Comparison of ENCODE assay signal across 25 cellular contexts in the genomic region with DNA sequence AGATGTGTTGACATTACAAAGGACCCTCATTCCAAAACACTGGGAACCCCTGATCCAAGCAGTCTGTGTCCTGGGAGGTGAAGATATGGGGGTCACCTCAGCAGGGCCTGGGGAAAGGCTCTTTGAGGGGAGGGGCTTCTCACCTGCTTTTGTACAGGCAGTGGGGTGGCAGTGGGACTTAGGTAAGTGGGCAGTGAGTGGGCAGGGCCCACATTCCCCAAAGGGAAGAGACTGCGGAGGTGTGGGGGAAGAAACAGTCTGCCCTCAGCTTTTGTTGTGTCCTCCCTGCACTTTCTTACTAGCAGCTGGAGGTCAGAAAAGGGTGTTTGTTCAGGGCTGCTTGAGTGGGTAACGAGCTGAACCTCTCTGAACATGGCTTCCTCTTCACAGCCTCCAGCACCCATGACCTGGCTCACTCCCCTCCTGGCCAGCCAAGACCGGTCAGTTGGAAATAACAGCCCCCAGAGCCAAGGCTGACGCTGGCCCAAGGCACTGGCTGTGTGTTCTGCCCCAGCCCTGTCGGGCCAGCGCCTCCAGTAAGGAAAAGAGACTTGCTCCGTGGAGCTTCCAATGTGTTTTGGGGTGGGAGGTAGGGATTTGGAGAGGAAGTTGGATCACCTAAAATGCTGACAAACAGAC.
DNase-seq lines count a peak whose midpoint lies in the region; ATAC-seq, FAIRE-seq and TF ChIP-seq lines count a peak whose summit lies in the region.
"Had no signal": no experiment of that assay in that cellular context is flagged by ENCODE, and none has a peak within 500 bp of the region (broad histone marks: within the 10 kb centered on the region; RNA-seq: fewer than 3 reads in every experiment).

No MANE protein-coding gene starts in this region.

- H2AFZ ChIP-seq in endothelial cell of umbilical vein (ENCODE audit: low read depth, low read length) = no peak overlapping the region

- TF ChIP-seq POLR2A in endothelial cell of umbilical vein (IDR thresholded peaks at IDR 0.05; ENCODE audit: low read depth, low read length) (no peak), upper lobe of left lung (IDR thresholded peaks at IDR 0.05) (no peak)

- TF ChIP-seq EP300 in upper lobe of left lung (IDR thresholded peaks at IDR 0.05) = no peak

- H3K9ac ChIP-seq in endothelial cell of umbilical vein (replicated peaks; ENCODE audit: extremely low read depth, insufficient read depth, low read length) = no peak overlapping the region

- H3K4me1 ChIP-seq in endothelial cell of umbilical vein (ENCODE audit: control insufficient read depth, extremely low read depth, insufficient read depth, low read length) = peaks cover 26% of the 10 kb centered on the region
- H3K4me1 ChIP-seq in upper lobe of left lung = peaks cover 45 to 64% (median 57%) of the 10 kb centered on the region in 4 donors

- FAIRE-seq in endothelial cell of umbilical vein (lab: Jason Lieb, UNC) = no peak
- FAIRE-seq: RCC 7860 had no signal

- H3K27me3 ChIP-seq in endothelial cell of umbilical vein (ENCODE audit: control insufficient read depth in 2 of 2, insufficient read depth in 2 of 2, low read length in 2 of 2) (no peaks in the 10 kb centered on the region), upper lobe of left lung (no peaks in the 10 kb centered on the region)
- H3K27me3 ChIP-seq: MG63 had no signal

- H3K79me2 ChIP-seq in endothelial cell of umbilical vein (ENCODE audit: control insufficient read depth, insufficient read depth, low read length) = no peaks in the 10 kb centered on the region

- dilution Hi-C loops in endothelial cell of umbilical vein (cut with MboI; ENCODE audit: extremely low pct_ligation_motif_present, low sequenced_read_pairs) = no loop called here

- DNase-seq in NCI-H2029 (lab: John Stamatoyannopoulos, UW) (peak; percentile 18), NCI-H2029 treated with DMSO at 0.1 percent for 48 hours (lab: John Stamatoyannopoulos, UW) (no peak), endothelial cell of umbilical vein (ENCODE audit: low read depth, low spot score) (peak; percentile 45), midbrain (lab: John Stamatoyannopoulos, UW) (peak; percentile 5), upper lobe of left lung (no peak), HPDE6-E6E7 (ENCODE audit: extremely low spot score) (no peak), DMS153 treated with DMSO at 0.1 percent for 48 hours (lab: John Stamatoyannopoulos, UW; ENCODE audit: unreplicated experiment) (no peak)
- DNase-seq: AML-193; CD4-positive, CD25-positive, alpha-beta regulatory T cell; COR-L47; DMS 273 treated with DMSO at 0.1 percent for 48 hours; GDM1; HFFc6; Karpas-422; MG63; NCI-H1048; NCI-H1436; NCI-H2081; NCI-H446 treated with DMSO at 0.1 percent for 48 hours; NCI-H69; SHP77 had no signal

- H3K27ac ChIP-seq in endothelial cell of umbilical vein (ENCODE audit: insufficient read depth, low read depth, low read length) = no peak overlapping the region
- peak overlapping the region; percentile 19 to 88 (median 64) for H3K27ac ChIP-seq in upper lobe of left lung
- H3K27ac ChIP-seq: 22Rv1, SK-N-MC had no signal

- CTCF ChIA-PET in endothelial cell of umbilical vein (lab: Charles Lee) = no interaction called here

- no peaks in the 10 kb centered on the region for H4K20me1 ChIP-seq in endothelial cell of umbilical vein (replicated peaks; ENCODE audit: control insufficient read depth, extremely low read depth, insufficient read depth, low read length)

- intact Hi-C loops in endothelial cell of umbilical vein (cut with micrococcal nuclease) = no loop called here

- TF ChIP-seq CTCF in endothelial cell of umbilical vein (IDR thresholded peaks at IDR 0.05; ENCODE audit: extremely low read depth in 1 of 2, insufficient read depth in 1 of 2, low read depth in 1 of 2, low read length in 2 of 2) = no peak
- no peak for TF ChIP-seq CTCF in upper lobe of left lung (IDR thresholded peaks at IDR 0.05)

- ATAC-seq in upper lobe of left lung (ENCODE audit: low FRiP score in 2 of 2) = no peak
- no peak for ATAC-seq in GM21367 (IDR thresholded peaks at IDR 0.05; ENCODE audit: unreplicated experiment)

- H3K36me3 ChIP-seq in endothelial cell of umbilical vein (ENCODE audit: control insufficient read depth in 2 of 2, extremely low read depth in 1 of 2, insufficient read depth in 2 of 2, low read length in 2 of 2) (no peaks in the 10 kb centered on the region), upper lobe of left lung (no peaks in the 10 kb centered on the region)
- H3K36me3 ChIP-seq: MG63 had no signal

- H3K9me3 ChIP-seq in endothelial cell of umbilical vein (replicated peaks; ENCODE audit: control insufficient read depth, insufficient read depth, low read length) = no peaks in the 10 kb centered on the region
- H3K9me3 ChIP-seq in upper lobe of left lung = no peaks in the 10 kb centered on the region

- POLR2A ChIA-PET in endothelial cell of umbilical vein (lab: Charles Lee) = no interaction called here

- no peaks in the 10 kb centered on the region for H3K9me1 ChIP-seq in endothelial cell of umbilical vein (replicated peaks; ENCODE audit: control insufficient read depth, extremely low read depth, insufficient read depth, low read length)

- H3K4me2 ChIP-seq in endothelial cell of umbilical vein (ENCODE audit: insufficient read depth, low read length) = no peak overlapping the region

- 61 to 72% methylated on average over 7 of the region's 7 CpGs for WGBS in upper lobe of left lung, 2 donors

- BruUV-seq in endothelial cell of umbilical vein (replicated peaks; lab: Mats Ljungman, UMichigan) = no TSS peak

- H3K4me3 ChIP-seq in endothelial cell of umbilical vein (replicated peaks in 1 of 3; ENCODE audit: insufficient read depth in 1 of 3, low read depth in 1 of 3, low read length in 3 of 3) (no peak overlapping the region), upper lobe of left lung (no peak overlapping the region)
- H3K4me3 ChIP-seq: MG63, SK-N-MC had no signal

TF ChIP-seq in endothelial cell of umbilical vein, 7 proteins besides CTCF, POLR2A, EP300 and RAD21:
- no peak for TF ChIP-seq JUN (IDR thresholded peaks at IDR 0.05; ENCODE audit: borderline replicate concordance, insufficient read depth, insufficient read length, low read depth)
- TF ChIP-seq, protein P1, sequence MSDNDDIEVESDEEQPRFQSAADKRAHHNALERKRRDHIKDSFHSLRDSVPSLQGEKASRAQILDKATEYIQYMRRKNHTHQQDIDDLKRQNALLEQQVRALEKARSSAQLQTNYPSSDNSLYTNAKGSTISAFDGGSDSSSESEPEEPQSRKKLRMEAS (IDR thresholded peaks at IDR 0.05; ENCODE audit: insufficient read depth, insufficient read length) = no peak
- no peak for TF ChIP-seq FOS (IDR thresholded peaks at IDR 0.05; ENCODE audit: borderline replicate concordance, insufficient read depth, low read length)
- TF ChIP-seq GATA2 (IDR thresholded peaks at IDR 0.05; ENCODE audit: insufficient read depth, insufficient read length, low read depth, low read length) = no peak
- no peak for TF ChIP-seq EZH2 (IDR thresholded peaks at IDR 0.05; ENCODE audit: borderline replicate concordance, low read depth, low read length, severe bottlenecking)
- TF ChIP-seq POLR2AphosphoS5 (IDR thresholded peaks at IDR 0.05; ENCODE audit: insufficient read depth, low read depth, low read length) = no peak
- TF ChIP-seq MYC (IDR thresholded peaks at IDR 0.05; ENCODE audit: low read depth, low read length) = no peak

Comparison
In these comparisons a context has a peak if more than half of its experiments do, and no peak if none do; other contexts are left out.
1. DNase-seq: peak in NCI-H2029 (single experiment), endothelial cell of umbilical vein (single experiment) and midbrain (single experiment); none in NCI-H2029 treated with DMSO at 0.1 percent for 48 hours (single experiment), upper lobe of left lung (0 of 2), HPDE6-E6E7 (single experiment) and DMS153 treated with DMSO at 0.1 percent for 48 hours (single experiment).